ENCODE assay signal across 29 cellular contexts in the genomic region with DNA sequence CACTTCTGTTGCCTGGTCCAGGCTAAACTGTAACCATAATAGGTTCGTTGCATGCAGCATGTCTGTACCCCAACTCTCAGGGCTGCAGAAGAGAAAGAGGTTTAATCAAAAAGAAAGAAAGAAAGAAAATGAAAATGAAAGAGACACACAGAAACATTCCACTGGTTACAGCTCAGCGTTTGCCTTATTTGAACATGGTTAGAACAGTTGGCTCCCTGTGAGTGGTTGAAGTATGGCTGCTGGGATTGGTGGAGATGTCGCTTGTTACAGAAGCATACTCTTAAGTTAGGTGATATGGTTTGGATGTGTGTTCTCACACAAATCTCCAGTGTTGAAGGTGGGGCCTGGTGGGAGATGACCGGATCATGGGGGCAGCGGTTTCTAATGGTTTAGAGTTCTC. TPM values are rescaled to one million over a fixed set of nuclear protein-coding genes. Genes with fewer than 3 reads are reported as not detected.
"Had no signal": no experiment of that assay in that cellular context is flagged by ENCODE, and none has a peak within 500 bp of the region (broad histone marks: within the 10 kb centered on the region; RNA-seq: fewer than 3 reads in every experiment).

No MANE protein-coding gene starts in this region.

- H3K27ac Mint-ChIP-seq: activated B cell treated with CpG ODN at 0.5 μM for 24 hours; activated CD4-positive, alpha-beta memory T cell treated with anti-CD3 and anti-CD28 coated beads for 36 hours; activated CD4-positive, alpha-beta T cell treated with anti-CD3 and anti-CD28 coated beads, Interleukin-2, amount 10 ng/mL, durations not matched to agents 7 days and 5 days; activated naive CD4-positive, alpha-beta T cell treated with anti-CD3 and anti-CD28 coated beads, Interleukin-2, amount 50 U/mL, for 72 hours; activated naive CD8-positive, alpha-beta T cell treated with anti-CD3 and anti-CD28 coated beads, Interleukin-2, amount 50 U/mL, for 24 hours; activated T-cell treated with anti-CD3 and anti-CD28 coated beads, Interleukin-2, amount 50 U/mL, for 72 hours; T-helper 1 cell treated with Interleukin-12 subunit alpha and Interleukin-12 subunit beta and Interleukin-4 antibody, amounts not matched to agents 30 μg/mL and 1 μg/mL, for 36 hours had no signal

- H3K27me3 Mint-ChIP-seq: activated B cell treated with CpG ODN at 0.5 μM for 24 hours had no signal

- H3K27ac ChIP-seq: ascending aorta, RWPE1, SJSA1 had no signal

- H3K36me3 ChIP-seq: ascending aorta, SJSA1 had no signal

- H3K36me3 Mint-ChIP-seq: activated CD4-positive, alpha-beta memory T cell treated with anti-CD3 and anti-CD28 coated beads for 36 hours; activated naive CD4-positive, alpha-beta T cell treated with anti-CD3 and anti-CD28 coated beads, Interleukin-2, amount 50 U/mL, for 72 hours had no signal

- FAIRE-seq: TTC549 had no signal

- H3K9me3 Mint-ChIP-seq: activated B cell treated with CpG ODN at 0.5 μM for 24 hours; activated CD4-positive, alpha-beta memory T cell treated with anti-CD3 and anti-CD28 coated beads for 36 hours; activated CD4-positive, alpha-beta T cell treated with anti-CD3 and anti-CD28 coated beads, Interleukin-2, amount 10 ng/mL, durations not matched to agents 7 days and 5 days; activated naive CD4-positive, alpha-beta T cell treated with anti-CD3 and anti-CD28 coated beads, Interleukin-2, amount 50 U/mL, for 72 hours; activated naive CD8-positive, alpha-beta T cell treated with anti-CD3 and anti-CD28 coated beads, Interleukin-2, amount 50 U/mL, for 24 hours; activated T-cell treated with anti-CD3 and anti-CD28 coated beads, Interleukin-2, amount 50 U/mL, for 72 hours; central memory CD8-positive, alpha-beta T cell; T-helper 1 cell treated with Interleukin-12 subunit alpha and Interleukin-12 subunit beta and Interleukin-4 antibody, amounts not matched to agents 30 μg/mL and 1 μg/mL, for 36 hours had no signal

- H3K4me3 Mint-ChIP-seq: activated B cell treated with CpG ODN at 0.5 μM for 24 hours; activated CD4-positive, alpha-beta memory T cell treated with anti-CD3 and anti-CD28 coated beads for 36 hours; activated CD4-positive, alpha-beta T cell treated with anti-CD3 and anti-CD28 coated beads, Interleukin-2, amount 10 ng/mL, durations not matched to agents 7 days and 5 days; activated naive CD8-positive, alpha-beta T cell treated with anti-CD3 and anti-CD28 coated beads, Interleukin-2, amount 50 U/mL, for 24 hours; activated T-cell treated with anti-CD3 and anti-CD28 coated beads, Interleukin-2, amount 50 U/mL, for 72 hours; central memory CD8-positive, alpha-beta T cell; T-helper 1 cell treated with Interleukin-12 subunit alpha and Interleukin-12 subunit beta and Interleukin-4 antibody, amounts not matched to agents 30 μg/mL and 1 μg/mL, for 36 hours had no signal

- DNase-seq: activated B cell treated with CpG ODN at 0.5 μM for 24 hours; activated CD4-positive, alpha-beta memory T cell treated with anti-CD3 and anti-CD28 coated beads for 36 hours; activated CD4-positive, alpha-beta T cell treated with anti-CD3 and anti-CD28 coated beads, Interleukin-2, amount 10 ng/mL, durations not matched to agents 7 days and 5 days; activated CD8-positive, alpha-beta memory T cell treated with anti-CD3 and anti-CD28 coated beads, Interleukin-2, amount 50 U/mL, for 4 hours; activated naive CD8-positive, alpha-beta T cell treated with anti-CD3 and anti-CD28 coated beads, Interleukin-2, amount 50 U/mL, for 24 hours; activated T-cell treated with anti-CD3 and anti-CD28 coated beads, Interleukin-2, amount 50 U/mL, for 72 hours; amniotic stem cell; body of pancreas; IMR-90; Kasumi-1; KBM-7; NCI-H1048; NCI-H146; NCI-H187 treated with DMSO at 0.1 percent for 48 hours; NCI-H2081 treated with DMSO at 0.1 percent for 48 hours; NCI-H446; NCI-H524; NCI-H774; Right ventricle myocardium superior; T1000 had no signal

- ATAC-seq: activated naive CD4-positive, alpha-beta T cell treated with anti-CD3 and anti-CD28 coated beads, Interleukin-2, amount 50 U/mL, for 72 hours; activated naive CD8-positive, alpha-beta T cell treated with anti-CD3 and anti-CD28 coated beads, Interleukin-2, amount 50 U/mL, for 24 hours; activated T-cell treated with anti-CD3 and anti-CD28 coated beads, Interleukin-2, amount 50 U/mL, for 72 hours; body of pancreas; Panc1 had no signal

- H3K4me1 ChIP-seq: ascending aorta, SJSA1 had no signal

- H3K9me3 ChIP-seq: ascending aorta, body of pancreas, SJSA1 had no signal

- H3K4me3 ChIP-seq: ascending aorta, body of pancreas, SJSA1 had no signal

- H3K27me3 ChIP-seq: ascending aorta, body of pancreas, SJSA1 had no signal

RNA-seq across cellular contexts. Expression of a gene that starts 36.3 kb away (rescaled TPM):
- total RNA-seq: OCI-LY7 had no signal
